Comparison of ENCODE assay signal across 8 cellular contexts in the genomic region with DNA sequence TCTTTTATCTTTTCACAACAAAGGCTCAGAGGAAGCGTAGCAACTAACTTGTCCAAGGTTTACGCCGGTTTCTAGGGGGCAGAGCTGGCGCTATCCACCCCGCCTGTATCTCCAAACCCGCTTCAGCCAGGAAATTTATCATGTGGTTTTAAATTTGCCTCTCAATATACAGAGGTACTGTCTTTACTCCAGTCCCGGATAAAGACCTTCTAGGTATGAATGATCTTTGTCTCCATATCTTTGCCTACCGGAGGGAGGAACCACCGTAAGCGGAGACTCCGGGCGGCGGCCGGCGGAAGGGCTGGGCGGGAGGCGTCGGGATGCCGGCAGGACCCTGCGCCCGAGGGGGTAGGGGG. TPM values are rescaled to one million over a fixed set of nuclear protein-coding genes. Genes with fewer than 3 reads are reported as not detected.
A peak's percentile ranks its signal among the peaks of the same experiment; 100 is the strongest.
DNase-seq lines count a peak whose midpoint lies in the region; ATAC-seq and TF ChIP-seq lines count a peak whose summit lies in the region.

No MANE protein-coding gene starts in this region.

- H3K27me3 ChIP-seq in body of pancreas (no peaks in the 10 kb centered on the region), iPS-20b (ENCODE audit: insufficient read depth, low read length) (no peaks in the 10 kb centered on the region), smooth muscle cell (ENCODE audit: low read depth) (no peaks in the 10 kb centered on the region)

- H3K9me3 Mint-ChIP-seq in activated CD4-positive, alpha-beta T cell treated with anti-CD3 and anti-CD28 coated beads for 36 hours (ENCODE audit: low read depth): no peaks in the 10 kb centered on the region

- peaks cover 15% of the 10 kb centered on the region for H3K4me1 ChIP-seq in body of pancreas
- peaks cover 30% of the 10 kb centered on the region for H3K4me1 ChIP-seq in iPS-20b (ENCODE audit: insufficient read depth, low read length)
- H3K4me1 ChIP-seq in smooth muscle cell (ENCODE audit: low read depth): peaks cover 35% of the 10 kb centered on the region

- TF ChIP-seq CTCF in body of pancreas (IDR thresholded peaks at IDR 0.05) (peak in 1 of 7 experiments; percentile 4), smooth muscle cell (IDR thresholded peaks at IDR 0.05; ENCODE audit: borderline replicate concordance, insufficient read depth, poor library complexity, severe bottlenecking) (no peak)

- peaks cover 18% of the 10 kb centered on the region for H3K4me1 Mint-ChIP-seq in activated CD4-positive, alpha-beta T cell treated with anti-CD3 and anti-CD28 coated beads for 36 hours

- WGBS in body of pancreas, 2 donors: 0 to 1% methylated on average over 15 to 21 of the region's 21 CpGs
- 1% methylated on average over 21 of the region's 21 CpGs for WGBS in smooth muscle cell (ENCODE audit: low lambda C conversion rate)

- no peak for DNase-seq in activated CD4-positive, alpha-beta T cell treated with anti-CD3 and anti-CD28 coated beads for 36 hours
- no peak for DNase-seq in activated CD4-positive, alpha-beta T cell treated with anti-CD3 and anti-CD28 coated beads, Interleukin-2, amount 50 U/mL, for 4 hours
- DNase-seq in NCI-H524 treated with DMSO at 0.1 percent for 48 hours (lab: John Stamatoyannopoulos, UW): peak; percentile 10
- DNase-seq in body of pancreas: peak in 2 of 4 donors; percentile 17 to 41
- no peak for DNase-seq in smooth muscle cell (lab: John Stamatoyannopoulos, UW; ENCODE audit: unreplicated experiment)
- no peak for DNase-seq in activated CD8-positive, alpha-beta memory T cell treated with anti-CD3 and anti-CD28 coated beads, Interleukin-2, amount 50 U/mL, for 4 hours

- intact Hi-C loops in activated CD4-positive, alpha-beta T cell treated with anti-CD3 and anti-CD28 coated beads for 36 hours (cut with DNase I, micrococcal nuclease): loop anchor here in 1 of 2 experiments (1.0 to 5.0 kb wide), 4 partner anchors 195 to 455 kb away; partner anchors contain the start of genes M6PR and PHC1
- intact Hi-C loops in body of pancreas (cut with DNase I): no loop called here

- peaks cover 18% of the 10 kb centered on the region for H3F3A ChIP-seq in smooth muscle cell (ENCODE audit: low read depth)

- CTCF ChIA-PET in activated CD4-positive, alpha-beta T cell treated with anti-CD3 and anti-CD28 coated beads for 36 hours (lab: Charles Lee): interaction anchor here (1.0 kb wide), 1 partner anchor 42 kb away, joined by 3 read pairs; no protein-coding TSS in a partner anchor

- peak overlapping the region; percentile 88; the same call in 1 of the 2 replicates for H3K9ac ChIP-seq in iPS-20b (ENCODE audit: low read depth, low read length)
- peak overlapping the region; percentile 82 for H3K9ac ChIP-seq in smooth muscle cell (ENCODE audit: low read depth)

- H3K4me2 ChIP-seq in smooth muscle cell: peak overlapping the region; percentile 99

- H3K79me2 ChIP-seq in smooth muscle cell (ENCODE audit: low read depth): peaks cover 37% of the 10 kb centered on the region

- peak overlapping the region; percentile 86 for H3K4me3 Mint-ChIP-seq in activated CD4-positive, alpha-beta T cell treated with anti-CD3 and anti-CD28 coated beads for 36 hours

- H2AFZ ChIP-seq in smooth muscle cell (ENCODE audit: low read depth): peak overlapping the region; percentile 98

- H3K27ac Mint-ChIP-seq in activated CD4-positive, alpha-beta T cell treated with anti-CD3 and anti-CD28 coated beads for 36 hours: peak overlapping the region; percentile 45

- H3K9me3 ChIP-seq in body of pancreas: no peaks in the 10 kb centered on the region
- H3K9me3 ChIP-seq in iPS-20b (ENCODE audit: insufficient read depth, low read depth, low read length): no peaks in the 10 kb centered on the region
- H3K9me3 ChIP-seq in smooth muscle cell (replicated peaks; ENCODE audit: low read depth): no peaks in the 10 kb centered on the region

- H3K27me3 Mint-ChIP-seq in activated CD4-positive, alpha-beta T cell treated with anti-CD3 and anti-CD28 coated beads for 36 hours: peaks cover 2% of the 10 kb centered on the region

- POLR2A ChIA-PET in activated CD4-positive, alpha-beta T cell treated with anti-CD3 and anti-CD28 coated beads for 36 hours (lab: Charles Lee): interaction anchor here (0.6 to 1.0 kb wide), 2 partner anchors 253 to 389 kb away, joined by 4 to 5 read pairs; partner anchors contain the start of gene M6PR

- H3K27ac ChIP-seq in body of pancreas (peak overlapping the region; percentile 27 to 89 (median 66)), iPS-20b (ENCODE audit: low read length) (peak overlapping the region; percentile 92), smooth muscle cell (ENCODE audit: low read depth) (peak overlapping the region; percentile 85)

- H3K4me3 ChIP-seq in body of pancreas: peak overlapping the region; percentile 9 to 45
- peak overlapping the region; percentile 86 for H3K4me3 ChIP-seq in iPS-20b (ENCODE audit: low read length)
- H3K4me3 ChIP-seq in smooth muscle cell: peak overlapping the region; percentile 99

- no peaks in the 10 kb centered on the region for H3K36me3 Mint-ChIP-seq in activated CD4-positive, alpha-beta T cell treated with anti-CD3 and anti-CD28 coated beads for 36 hours (ENCODE audit: low read depth)

- TF ChIP-seq POLR2A in body of pancreas (IDR thresholded peaks at IDR 0.05): no peak

- H3K36me3 ChIP-seq in body of pancreas (replicated peaks in 1 of 2; ENCODE audit: insufficient read depth in 1 of 2, low read depth in 2 of 2) (no peaks in the 10 kb centered on the region), iPS-20b (ENCODE audit: insufficient read depth, low read depth, low read length) (peaks cover 17% of the 10 kb centered on the region), smooth muscle cell (ENCODE audit: low read depth) (no peaks in the 10 kb centered on the region)

- H4K20me1 ChIP-seq in smooth muscle cell (ENCODE audit: low read depth): peaks cover 34% of the 10 kb centered on the region

- ATAC-seq in activated CD4-positive, alpha-beta T cell treated with anti-CD3 and anti-CD28 coated beads for 36 hours: peak; percentile 31
- ATAC-seq in HG02763 (IDR thresholded peaks at IDR 0.05; ENCODE audit: unreplicated experiment) (peak; percentile 6), body of pancreas (peak; percentile 21)

RNA-seq across cellular contexts. Expression of gene RIMKLB, which starts 0.7 kb away (rescaled TPM):
- 1 to 10 TPM; 5.2 to 5.3 TPM for total RNA-seq in activated CD4-positive, alpha-beta T cell treated with anti-CD3 and anti-CD28 coated beads for 36 hours
- total RNA-seq in body of pancreas: 10 to 100 TPM; 18.1 to 19.5 TPM
- total RNA-seq in smooth muscle cell: 32.1 and 46.2 TPM in 2 replicates
- polyA plus RNA-seq in smooth muscle cell: 11.9 and 20.7 TPM in 2 replicates

RNA-seq across cellular contexts. Expression of gene MFAP5, which starts 34.5 kb away (rescaled TPM):
- total RNA-seq in activated CD4-positive, alpha-beta T cell treated with anti-CD3 and anti-CD28 coated beads for 36 hours: not detected
- total RNA-seq in body of pancreas: 10 to 100 TPM; 17.9 to 33.0 TPM
- total RNA-seq in smooth muscle cell: 96.5 and 120 TPM in 2 replicates
- polyA plus RNA-seq in smooth muscle cell: 33.5 and 92.4 TPM in 2 replicates

Comparison
In these comparisons a context has a peak if more than half of its experiments do, and no peak if none do; other contexts are left out.
1. H3K4me3 ChIP-seq: peak in every context shown above with its lines; median percentile 99 in smooth muscle cell; 86 in iPS-20b; 27 in body of pancreas.
2. RNA of gene MFAP5, which starts 34.5 kb away (total RNA-seq): 96.5 to 120 TPM in smooth muscle cell and 17.9 to 33.0 TPM in body of pancreas; not detected in activated CD4-positive, alpha-beta T cell treated with anti-CD3 and anti-CD28 coated beads for 36 hours; every median in the first group is over 10 times any median in the second.
3. Peak in every context shown above with its lines, with median percentiles within 50 percentile points of each other: ATAC-seq and H3K27ac ChIP-seq.